Comparison of ENCODE assay signal across 21 cellular contexts in the genomic region with DNA sequence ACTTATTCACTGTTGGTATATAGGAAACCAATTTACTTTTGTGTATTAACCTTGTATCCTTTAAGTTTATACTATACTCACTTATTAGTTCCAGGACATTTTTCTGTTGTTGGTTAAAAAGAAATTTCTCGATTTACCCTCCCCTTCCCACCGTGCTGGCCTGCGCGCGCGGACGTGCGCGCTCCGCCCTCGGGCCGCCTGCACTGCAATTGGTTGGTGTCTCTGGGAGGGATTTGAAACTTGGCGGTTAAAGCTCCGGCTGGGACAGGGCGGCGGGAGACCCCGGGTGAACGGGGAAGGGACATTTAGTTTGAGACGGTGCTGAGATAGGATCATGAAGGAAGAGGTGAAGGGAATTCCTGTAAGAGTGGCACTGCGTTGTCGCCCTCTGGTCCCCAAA. TPM values are rescaled to one million over a fixed set of nuclear protein-coding genes. Genes with fewer than 3 reads are reported as not detected.
DNase-seq lines count a peak whose midpoint lies in the region; ATAC-seq, FAIRE-seq and TF ChIP-seq lines count a peak whose summit lies in the region.
"Had no signal": no experiment of that assay in that cellular context is flagged by ENCODE, and none has a peak within 500 bp of the region (broad histone marks: within the 10 kb centered on the region; RNA-seq: fewer than 3 reads in every experiment).

KIF4B (plus strand) TSS at position 230 of the 400 bp plus-strand sequence; CDS start at position 335, 105 bp downstream.

- H3K9me3 ChIP-seq in HEK293 (ENCODE audit: control insufficient read depth, insufficient read depth, low read depth, low read length) (no peaks in the 10 kb centered on the region), OCI-LY3 (ENCODE audit: insufficient read depth, low read length) (no peaks in the 10 kb centered on the region)
- H3K9me3 ChIP-seq: HAP-1 had no signal

- no peaks in the 10 kb centered on the region for H4K20me1 ChIP-seq in OCI-LY3 (ENCODE audit: insufficient read depth, low read length)

- H2AFZ ChIP-seq in OCI-LY3 (ENCODE audit: low read depth, low read length) = no peak within 1 kb of the TSS

- POLR2A ChIA-PET in HEK293 (lab: Yijun Ruan, JAX) = no interaction called here

- H3K27ac ChIP-seq in HEK293 (ENCODE audit: extremely low read depth, low read depth, low read length) (no peak within 1 kb of the TSS), OCI-LY3 (ENCODE audit: low read length) (no peak within 1 kb of the TSS)
- H3K27ac ChIP-seq: C4-2B had no signal

- H3K4me3 ChIP-seq in HEK293 (ENCODE audit: low read depth, low read length) = peak within 1 kb of the TSS; percentile 15; the same call in 1 of the 2 replicates
- H3K4me3 ChIP-seq in OCI-LY3 (ENCODE audit: low read length) = 0 out of 2 replicates have a peak within 1 kb of the TSS, but pooled peaks have one; percentile 38
- peak within 1 kb of the TSS; percentile 17 for H3K4me3 ChIP-seq in bronchial epithelial cell (ENCODE audit: low read depth, low read length)
- peak within 1 kb of the TSS; percentile 31 for H3K4me3 ChIP-seq in fibroblast of the aortic adventitia (ENCODE audit: low read depth, low read length)
- H3K4me3 ChIP-seq: HAP-1 had no signal

- H3K36me3 ChIP-seq in HEK293 (ENCODE audit: control insufficient read depth in 2 of 2, insufficient read depth in 1 of 2, low read length in 2 of 2) (no peaks in the 10 kb centered on the region), OCI-LY3 (replicated peaks; ENCODE audit: low read depth, low read length) (no peaks in the 10 kb centered on the region), bronchial epithelial cell (ENCODE audit: control insufficient read depth, insufficient read depth, low read length) (no peaks in the 10 kb centered on the region)
- H3K36me3 ChIP-seq: HAP-1 had no signal

- CTCF ChIA-PET in HEK293 (lab: Yijun Ruan, JAX) = no interaction called here

- H3K79me2 ChIP-seq in OCI-LY3 (ENCODE audit: low read length) = no peaks in the 10 kb centered on the region

- TF ChIP-seq CTCF in HEK293 (tag by site-specific recombination; IDR thresholded peaks at IDR 0.05) = no peak
- no peak for TF ChIP-seq CTCF in OCI-LY3 (IDR thresholded peaks at IDR 0.05; ENCODE audit: low read depth, low read length)
- TF ChIP-seq CTCF in bronchial epithelial cell (IDR thresholded peaks at IDR 0.05; ENCODE audit: insufficient read depth, low read length, severe bottlenecking) = no peak
- no peak for TF ChIP-seq CTCF in fibroblast of the aortic adventitia (IDR thresholded peaks at IDR 0.05; ENCODE audit: insufficient read depth, low read length)

- H3K4me2 ChIP-seq in OCI-LY3 (ENCODE audit: low read length) = no peak within 1 kb of the TSS

- no peak within 1 kb of the TSS for H3K9ac ChIP-seq in OCI-LY3 (ENCODE audit: low read length)

- no peak for FAIRE-seq in bronchial epithelial cell (lab: Jason Lieb, UNC)
- FAIRE-seq: GM12892, GM18507, H1 had no signal

- no peak for ATAC-seq in HG03135 (IDR thresholded peaks at IDR 0.05; ENCODE audit: unreplicated experiment)
- no peak for ATAC-seq in GM21717 (IDR thresholded peaks at IDR 0.05; ENCODE audit: unreplicated experiment)

- no peak for DNase-seq in bronchial epithelial cell (ENCODE audit: low read depth)
- no peak for DNase-seq in fibroblast of the aortic adventitia (ENCODE audit: low read depth)
- no peak for DNase-seq in AG20443 (ENCODE audit: low spot score)
- no peak for DNase-seq in activated CD4-positive, alpha-beta T cell treated with anti-CD3 and anti-CD28 coated beads, Interleukin-2, amount 50 U/mL, for 48 hours
- DNase-seq: ACHN; AML-193; CD4-positive, alpha-beta T cell; DMS153; DMS79; GDM1; HFFc6 had no signal

- H3K4me1 ChIP-seq in HEK293 (ENCODE audit: control insufficient read depth, insufficient read depth, low read length) = no peaks in the 10 kb centered on the region
- H3K4me1 ChIP-seq in OCI-LY3 (ENCODE audit: low read length) = peaks cover 17% of the 10 kb centered on the region
- H3K4me1 ChIP-seq: HAP-1 had no signal

- no peaks in the 10 kb centered on the region for H3K27me3 ChIP-seq in OCI-LY3 (ENCODE audit: low read depth, low read length)
- no peaks in the 10 kb centered on the region for H3K27me3 ChIP-seq in bronchial epithelial cell (ENCODE audit: control insufficient read depth, insufficient read depth, low read length)

TF ChIP-seq in HEK293, 187 proteins besides CTCF, POLR2A, EP300 and RAD21:
- no peak for TF ChIP-seq ZNF692 (tag by site-specific recombination; IDR thresholded peaks at IDR 0.05)
- no peak for TF ChIP-seq ZNF114 (tag by site-specific recombination; IDR thresholded peaks at IDR 0.05)
- no peak for TF ChIP-seq HOXD13 (CRISPR knock-in tag; IDR thresholded peaks at IDR 0.05; ENCODE audit: borderline replicate concordance)
- TF ChIP-seq ZNF585B (tag by site-specific recombination; IDR thresholded peaks at IDR 0.05) = no peak

RNA-seq across cellular contexts. Expression of gene KIF4B, which starts in this region (rescaled TPM):
- under 0.01 and 0.13 TPM in 2 replicates for total RNA-seq in bronchial epithelial cell
- total RNA-seq in fibroblast of the aortic adventitia (ENCODE audit: low replicate concordance) = not detected in 2 replicates
- total RNA-seq: CD4-positive, alpha-beta T cell; HT-29 had no signal
